24 cellular contexts compared by ENCODE assay signal in the genomic region with DNA sequence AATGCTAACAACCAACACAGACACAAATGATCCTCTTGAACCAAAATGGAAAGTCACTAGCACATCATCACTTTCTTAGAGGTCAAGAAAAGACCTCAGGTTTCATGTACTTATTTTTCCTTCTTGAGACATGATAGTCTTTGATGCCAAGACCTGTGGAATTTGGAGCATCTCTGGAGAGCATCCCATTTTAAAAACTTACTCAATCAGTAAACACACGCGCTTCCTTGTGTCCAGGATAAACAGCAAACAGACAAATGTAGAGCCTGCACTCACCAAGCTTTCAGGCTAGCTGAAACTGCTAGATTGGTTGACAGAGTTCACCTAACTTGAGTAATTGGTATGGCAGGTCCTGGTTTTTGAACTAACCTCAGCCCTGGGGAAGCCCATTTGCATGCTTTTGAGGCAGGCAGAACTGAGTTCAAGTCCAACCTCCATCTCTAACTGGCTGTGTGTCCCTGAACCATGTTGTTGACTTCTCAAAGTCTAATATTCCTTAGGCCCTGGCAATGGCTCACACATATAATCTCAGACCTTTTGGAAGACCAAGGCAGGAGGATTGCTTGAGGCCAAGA. TPM values are rescaled to one million over a fixed set of nuclear protein-coding genes. Genes with fewer than 3 reads are reported as not detected.
A peak's percentile ranks its signal among the peaks of the same experiment; 100 is the strongest.
DNase-seq lines count a peak whose midpoint lies in the region; ATAC-seq, FAIRE-seq and TF ChIP-seq lines count a peak whose summit lies in the region.
"Had no signal": no experiment of that assay in that cellular context is flagged by ENCODE, and none has a peak within 500 bp of the region (broad histone marks: within the 10 kb centered on the region; RNA-seq: fewer than 3 reads in every experiment).

No MANE protein-coding gene starts in this region.

- H3K9me3 ChIP-seq in PC-9 (ENCODE audit: insufficient read depth, low read depth), result no peaks in the 10 kb centered on the region
- H3K9me3 ChIP-seq in right lobe of liver, result no peaks in the 10 kb centered on the region
- H3K9me3 ChIP-seq in right cardiac atrium (ENCODE audit: control insufficient read depth, low read length), result no peaks in the 10 kb centered on the region
- H3K9me3 ChIP-seq: BLaER1 treated with 17β-estradiol and CSF1 and Interleukin-3, amounts not matched to agents 10 nM and 100 nM; Caco-2; SJCRH30 had no signal

- DNase-seq in GM12891 (ENCODE audit: insufficient read length, low spot score), result no peak
- no peak for DNase-seq in PC-9
- DNase-seq in fibroblast of gingiva (ENCODE audit: low read depth), result peak; percentile 64
- no peak for DNase-seq in right lobe of liver
- no peak for DNase-seq in stimulated activated CD4-positive, alpha-beta T cell treated with anti-CD3 and anti-CD28 coated beads, Interleukin-4, amount 100 ng/mL, for 24 hours
- DNase-seq in right cardiac atrium, result no peak
- DNase-seq: AML-193; Caco-2; CD8-positive, alpha-beta T cell; GDM1; GM23248; H9; KG1; MM.1S; NCI-H2029; NCI-H446; NCI-H524 treated with DMSO at 0.1 percent for 48 hours; NCI-H774; SJCRH30 had no signal

- TF ChIP-seq CTCF in PC-9 (conservative IDR thresholded peaks at IDR 0.05), result no peak
- no peak for TF ChIP-seq CTCF in right lobe of liver (IDR thresholded peaks at IDR 0.05)

- intact Hi-C loops in PC-9 (cut with micrococcal nuclease; ENCODE audit: unreplicated experiment) (no loop called here), right lobe of liver (cut with DNase I) (no loop called here), right cardiac atrium (cut with DNase I) (no loop called here)

- H3K27me3 ChIP-seq in PC-9 (ENCODE audit: insufficient read depth, low read depth) (no peaks in the 10 kb centered on the region), right lobe of liver (no peaks in the 10 kb centered on the region), right cardiac atrium (ENCODE audit: control insufficient read depth, insufficient read depth) (no peaks in the 10 kb centered on the region)
- H3K27me3 ChIP-seq: BLaER1 treated with 17β-estradiol and CSF1 and Interleukin-3, amounts not matched to agents 10 nM and 100 nM; SJCRH30 had no signal

- H2AFZ ChIP-seq in PC-9, result no peak overlapping the region
- H2AFZ ChIP-seq: GM23248 had no signal

- CTCF ChIA-PET in PC-9 (lab: Charles Lee), result interaction anchor here (0.5 kb wide), 1 partner anchor 548 kb away, joined by 3 read pairs; no protein-coding TSS in a partner anchor

- no peak overlapping the region for H3K4me2 ChIP-seq in PC-9
- H3K4me2 ChIP-seq: BLaER1 treated with 17β-estradiol and CSF1 and Interleukin-3, amounts not matched to agents 10 nM and 100 nM had no signal

- H4K20me1 ChIP-seq in PC-9 (ENCODE audit: insufficient read depth), result no peaks in the 10 kb centered on the region
- H4K20me1 ChIP-seq: BLaER1 treated with 17β-estradiol and CSF1 and Interleukin-3, amounts not matched to agents 10 nM and 100 nM had no signal

- H3K4me3 ChIP-seq in PC-9, result no peak overlapping the region
- H3K4me3 ChIP-seq in right lobe of liver, result no peak overlapping the region
- no peak overlapping the region for H3K4me3 ChIP-seq in right cardiac atrium (ENCODE audit: low read length)
- H3K4me3 ChIP-seq: BLaER1 treated with 17β-estradiol and CSF1 and Interleukin-3, amounts not matched to agents 10 nM and 100 nM; GM23248; SJCRH30 had no signal

- POLR2A ChIA-PET in PC-9 (lab: Charles Lee; ENCODE audit: unreplicated experiment), result no interaction called here

- H3K79me2 ChIP-seq in PC-9 (ENCODE audit: low read depth), result no peaks in the 10 kb centered on the region

- H3K9me2 ChIP-seq in PC-9 (ENCODE audit: insufficient read depth), result no peaks in the 10 kb centered on the region

- H3F3A ChIP-seq in PC-9 (ENCODE audit: insufficient read depth, low read depth), result no peaks in the 10 kb centered on the region

- 58% methylated on average over 2 of the region's 2 CpGs for WGBS in right lobe of liver (ENCODE audit: insufficient coverage, low coverage, low lambda C conversion rate, missing lambda C conversion rate)
- 97% methylated on average over 2 of the region's 2 CpGs for WGBS in right cardiac atrium

- peak; percentile 72 for FAIRE-seq in GM12891 (lab: Jason Lieb, UNC)
- FAIRE-seq: GM12892, HTR-8/SVneo had no signal

- TF ChIP-seq POLR2A in GM12891 (IDR thresholded peaks at IDR 0.05; ENCODE audit: low read depth, low read length), result no peak
- no peak for TF ChIP-seq POLR2A in right lobe of liver (IDR thresholded peaks at IDR 0.05)

- BruUV-seq in PC-9 (replicated peaks; lab: Mats Ljungman, UMichigan), result TSS peak; percentile 21

- H3K4me1 ChIP-seq in PC-9 (replicated peaks; ENCODE audit: insufficient read depth) (no peaks in the 10 kb centered on the region), right lobe of liver (peaks cover 0 to 8% (median 0%) of the 10 kb centered on the region in 4 donors), right cardiac atrium (ENCODE audit: control insufficient read depth, insufficient read depth, low read length) (peaks cover 2% of the 10 kb centered on the region)
- H3K4me1 ChIP-seq: BLaER1 treated with 17β-estradiol and CSF1 and Interleukin-3, amounts not matched to agents 10 nM and 100 nM; Caco-2 had no signal

- H3K36me3 ChIP-seq in PC-9 (ENCODE audit: low read depth) (peaks cover 30% of the 10 kb centered on the region), right lobe of liver (peaks cover 0 to 39% (median 5%) of the 10 kb centered on the region in 4 donors)

- H3K27ac ChIP-seq in PC-9 (no peak overlapping the region), right lobe of liver (peak overlapping the region in 1 of 3 donors; percentile 34), right cardiac atrium (ENCODE audit: low read length) (no peak overlapping the region)
- H3K27ac ChIP-seq: BLaER1 treated with 17β-estradiol and CSF1 and Interleukin-3, amounts not matched to agents 10 nM and 100 nM; GM23248; SJCRH30 had no signal

- ATAC-seq in right lobe of liver (peak; percentile 67 to 87 (median 78)), right cardiac atrium (no peak), HG03354 (IDR thresholded peaks at IDR 0.05; ENCODE audit: poor library complexity, severe bottlenecking, unreplicated experiment) (no peak)
- ATAC-seq: CD8-positive, alpha-beta T cell; Right ventricle myocardium inferior had no signal

TF ChIP-seq in GM12891, 5 proteins besides CTCF, POLR2A, EP300 and RAD21:
- TF ChIP-seq TAF1 (IDR thresholded peaks at IDR 0.05; ENCODE audit: low read depth, low read length), result no peak
- TF ChIP-seq POU2F2 (IDR thresholded peaks at IDR 0.05; ENCODE audit: low read depth, low read length), result no peak
- TF ChIP-seq POLR2AphosphoS5 (IDR thresholded peaks at IDR 0.05; ENCODE audit: low read depth, low read length), result no peak
- TF ChIP-seq SPI1 (IDR thresholded peaks at IDR 0.05; ENCODE audit: low read depth, low read length), result no peak

RNA-seq across cellular contexts. Expression of a gene that starts 47.6 kb away (rescaled TPM):
- polyA plus RNA-seq in GM12891 (2012; ENCODE audit: low read depth, missing spikeins), result 10.2 TPM
- total RNA-seq in PC-9 (2021) (19.6 and 24.0 TPM in 2 replicates), right lobe of liver (10 to 100 TPM in 1 of 6 experiments, 1 to 10 TPM in 5; 6.2 to 16.7 (median 7.3) TPM), right cardiac atrium (10 to 100 TPM in 3 of 4 donors, 1 to 10 TPM in 1; 9.8 to 13.4 (median 12.2) TPM)
- polyA plus RNA-seq in right cardiac atrium, result 6.7 TPM

Comparison
In these comparisons a context has a peak if more than half of its experiments do, and no peak if none do; other contexts are left out.
1. ATAC-seq: peak in right lobe of liver (4 of 4); none in right cardiac atrium (0 of 2) and HG03354 (single experiment).